ENCODE assay signal across 7 cellular contexts in the genomic region with DNA sequence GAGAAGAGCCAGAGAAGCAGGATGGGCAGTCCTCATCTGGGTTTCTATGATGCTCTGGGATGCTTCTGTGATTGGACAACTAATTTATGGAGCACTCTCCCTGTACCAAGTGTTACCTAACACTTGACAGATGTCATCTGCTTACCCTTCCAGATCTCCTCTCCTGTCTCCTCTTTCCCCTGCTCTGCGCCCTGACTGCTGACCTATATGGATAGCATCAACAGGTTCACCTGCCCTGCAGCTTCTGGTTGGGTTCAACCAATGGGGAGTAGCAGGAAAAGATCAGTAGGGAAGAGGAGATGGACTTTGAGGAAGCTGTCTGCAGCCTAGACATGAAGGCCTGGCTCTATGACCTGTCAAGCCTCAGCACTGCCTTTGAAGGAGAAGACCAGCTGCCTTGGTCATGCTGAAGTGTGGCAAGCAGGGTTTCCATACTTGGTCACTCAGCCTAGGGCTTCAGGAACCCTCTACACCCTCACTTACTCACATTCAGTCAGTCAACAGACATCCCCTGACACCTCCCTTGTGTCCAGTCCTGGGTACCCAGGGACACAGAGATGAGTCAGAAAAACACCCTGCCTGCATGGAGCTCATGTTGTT. TPM values are rescaled to one million over a fixed set of nuclear protein-coding genes. Genes with fewer than 3 reads are reported as not detected.
"Had no signal": no experiment of that assay in that cellular context is flagged by ENCODE, and none has a peak within 500 bp of the region (broad histone marks: within the 10 kb centered on the region; RNA-seq: fewer than 3 reads in every experiment).

No MANE protein-coding gene starts in this region.

- H3K4me1 ChIP-seq: ascending aorta, breast epithelium, parathyroid adenoma had no signal

- H3K27me3 ChIP-seq: ascending aorta, breast epithelium, tibial nerve had no signal

- H3K36me3 ChIP-seq: ascending aorta, breast epithelium, tibial nerve had no signal

- H3K4me3 ChIP-seq: ascending aorta, breast epithelium, coronary artery, tibial nerve had no signal

- H3K27ac ChIP-seq: ascending aorta, breast epithelium, coronary artery, parathyroid adenoma had no signal

RNA-seq across cellular contexts. Expression of gene P4HA2, which starts 11.3 kb away (rescaled TPM):
- total RNA-seq: naive thymus-derived CD8-positive, alpha-beta T cell had no signal

RNA-seq across cellular contexts. Expression of gene PDLIM4, which starts 18.5 kb away (rescaled TPM):
- total RNA-seq: naive thymus-derived CD8-positive, alpha-beta T cell had no signal
- polyA plus RNA-seq: immature natural killer cell; naive thymus-derived CD8-positive, alpha-beta T cell had no signal

RNA-seq across cellular contexts. Expression of gene SLC22A4, which starts 55.2 kb away (rescaled TPM):
- total RNA-seq: naive thymus-derived CD8-positive, alpha-beta T cell had no signal
- polyA plus RNA-seq: immature natural killer cell; naive thymus-derived CD8-positive, alpha-beta T cell had no signal
